Comparison of ENCODE assay signal across 3 cellular contexts in the genomic region with DNA sequence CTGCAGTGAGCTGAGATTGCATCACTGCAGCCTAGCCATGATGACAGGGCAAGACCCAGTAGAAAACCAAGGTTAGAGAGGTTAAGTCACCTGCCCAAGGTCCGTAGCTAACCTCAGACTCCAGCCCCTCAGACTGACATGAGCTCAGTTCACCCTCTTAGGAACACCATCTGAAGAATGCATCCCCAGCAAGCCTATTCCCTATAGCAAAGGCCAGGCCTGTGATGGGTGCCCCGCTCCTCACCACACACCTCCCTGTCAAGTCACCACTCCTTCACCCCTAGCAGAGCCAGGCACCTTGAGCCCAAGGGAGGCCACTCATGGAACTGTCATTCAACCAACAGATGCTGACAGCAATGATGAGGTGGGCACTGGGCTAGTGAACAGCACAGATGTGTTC. TPM values are rescaled to one million over a fixed set of nuclear protein-coding genes. Genes with fewer than 3 reads are reported as not detected.
"Had no signal": no experiment of that assay in that cellular context is flagged by ENCODE, and none has a peak within 500 bp of the region (broad histone marks: within the 10 kb centered on the region; RNA-seq: fewer than 3 reads in every experiment).

No MANE protein-coding gene starts in this region.

RNA-seq across cellular contexts. Expression of gene RIMBP3C, which starts 24.2 kb away (rescaled TPM):
- total RNA-seq: H1 had no signal
- polyA plus RNA-seq: GM23248, GM23338 had no signal
